Comparison of ENCODE assay signal across 31 cellular contexts in genomic region chr1:5492861-5493260, GRCh38.
"Had no signal": no experiment of that assay in that cellular context is flagged by ENCODE, and none has a peak within 500 bp of the region (broad histone marks: within the 10 kb centered on the region; RNA-seq: fewer than 3 reads in every experiment).

No MANE protein-coding gene starts in this region.

- DNase-seq: activated CD4-positive, alpha-beta T cell treated with anti-CD3 and anti-CD28 coated beads, Interleukin-2, amount 10 ng/mL, durations not matched to agents 24 days and 14 days; activated CD4-positive, alpha-beta T cell treated with anti-CD3 and anti-CD28 coated beads, Interleukin-2, amount 50 U/mL, for 4 hours; activated CD8-positive, alpha-beta T cell treated with anti-CD3 and anti-CD28 coated beads for 36 hours; activated effector memory CD4-positive, alpha-beta T cell treated with anti-CD3 and anti-CD28 coated beads, Interleukin-2, amount 50 U/mL, for 16 hours; activated naive CD4-positive, alpha-beta T cell; activated naive CD8-positive, alpha-beta T cell treated with anti-CD3 and anti-CD28 coated beads, Interleukin-2, amount 10 ng/mL, durations not matched to agents 7 days and 5 days; activated T-cell treated with anti-CD3 and anti-CD28 coated beads, Interleukin-2, amount 50 U/mL, for 1 hour; activated T-cell treated with anti-CD3 and anti-CD28 coated beads, Interleukin-2, amount 50 U/mL, for 72 hours; adrenal gland; central memory CD4-positive, alpha-beta T cell; Karpas-422; KBM-7; MG63; MV-4-11; NCI-H1092; NCI-H146; NCI-H187; NCI-H2081 treated with DMSO at 0.1 percent for 48 hours; NCI-H2171 treated with DMSO at 0.1 percent for 48 hours; NCI-H2227 treated with DMSO at 0.1 percent for 48 hours; NCI-H446; NCI-H524 treated with DMSO at 0.1 percent for 48 hours; SHP77 treated with DMSO at 0.1 percent for 48 hours; SK-N-SH had no signal

- H3K4me1 ChIP-seq: adrenal gland, SJSA1 had no signal

- ATAC-seq: activated CD8-positive, alpha-beta T cell treated with anti-CD3 and anti-CD28 coated beads for 36 hours; activated T-cell treated with anti-CD3 and anti-CD28 coated beads, Interleukin-2, amount 50 U/mL, for 72 hours; activated T-helper 17 cell treated with anti-CD3 and anti-CD28 coated beads, Interleukin-2, amount 50 U/mL, for 72 hours; Panc1 had no signal

- H3K27me3 ChIP-seq: SJSA1 had no signal

- H3K36me3 ChIP-seq: adrenal gland, MG63, SJSA1 had no signal

- H3K27ac ChIP-seq: adrenal gland, SJSA1 had no signal

- H3K9me3 Mint-ChIP-seq: activated CD4-positive, alpha-beta T cell treated with anti-CD3 and anti-CD28 coated beads, Interleukin-2, amount 10 ng/mL, durations not matched to agents 24 days and 14 days; activated CD8-positive, alpha-beta T cell treated with anti-CD3 and anti-CD28 coated beads for 36 hours; activated naive CD4-positive, alpha-beta T cell treated with anti-CD3 and anti-CD28 coated beads, Interleukin-2, amount 50 U/mL, for 24 hours; activated naive CD8-positive, alpha-beta T cell treated with anti-CD3 and anti-CD28 coated beads, Interleukin-2, amount 10 ng/mL, durations not matched to agents 7 days and 5 days; activated T-helper 17 cell treated with anti-CD3 and anti-CD28 coated beads, Interleukin-2, amount 50 U/mL, for 72 hours; T-helper 1 cell treated with Interleukin-12 subunit alpha and Interleukin-12 subunit beta and Interleukin-4 antibody, amounts not matched to agents 30 μg/mL and 1 μg/mL, for 36 hours; T-helper 2 cell treated with Interferon-gamma antibody and Interleukin-4, amounts not matched to agents 5 μg/mL and 100 μg/mL, for 36 hours had no signal

- H3K27me3 Mint-ChIP-seq: activated CD4-positive, alpha-beta T cell treated with anti-CD3 and anti-CD28 coated beads, Interleukin-2, amount 10 ng/mL, durations not matched to agents 24 days and 14 days; activated naive CD4-positive, alpha-beta T cell treated with anti-CD3 and anti-CD28 coated beads, Interleukin-2, amount 50 U/mL, for 24 hours had no signal

- H3K27ac Mint-ChIP-seq: activated CD4-positive, alpha-beta T cell treated with anti-CD3 and anti-CD28 coated beads, Interleukin-2, amount 10 ng/mL, durations not matched to agents 24 days and 14 days; activated CD8-positive, alpha-beta T cell treated with anti-CD3 and anti-CD28 coated beads for 36 hours; activated naive CD4-positive, alpha-beta T cell treated with anti-CD3 and anti-CD28 coated beads, Interleukin-2, amount 50 U/mL, for 24 hours; activated naive CD8-positive, alpha-beta T cell treated with anti-CD3 and anti-CD28 coated beads, Interleukin-2, amount 10 ng/mL, durations not matched to agents 7 days and 5 days; activated T-cell treated with anti-CD3 and anti-CD28 coated beads, Interleukin-2, amount 50 U/mL, for 72 hours; activated T-helper 17 cell treated with anti-CD3 and anti-CD28 coated beads, Interleukin-2, amount 50 U/mL, for 72 hours; T-helper 1 cell treated with Interleukin-12 subunit alpha and Interleukin-12 subunit beta and Interleukin-4 antibody, amounts not matched to agents 30 μg/mL and 1 μg/mL, for 36 hours; T-helper 2 cell treated with Interferon-gamma antibody and Interleukin-4, amounts not matched to agents 5 μg/mL and 100 μg/mL, for 36 hours had no signal

- H3K4me1 Mint-ChIP-seq: activated CD4-positive, alpha-beta T cell treated with anti-CD3 and anti-CD28 coated beads, Interleukin-2, amount 10 ng/mL, durations not matched to agents 24 days and 14 days; activated naive CD4-positive, alpha-beta T cell treated with anti-CD3 and anti-CD28 coated beads, Interleukin-2, amount 50 U/mL, for 24 hours; activated naive CD8-positive, alpha-beta T cell treated with anti-CD3 and anti-CD28 coated beads, Interleukin-2, amount 10 ng/mL, durations not matched to agents 7 days and 5 days; activated T-helper 17 cell treated with anti-CD3 and anti-CD28 coated beads, Interleukin-2, amount 50 U/mL, for 72 hours had no signal

- H3K9me3 ChIP-seq: adrenal gland, MG63, SJSA1, SK-N-SH had no signal

- H3K36me3 Mint-ChIP-seq: activated naive CD4-positive, alpha-beta T cell treated with anti-CD3 and anti-CD28 coated beads, Interleukin-2, amount 50 U/mL, for 24 hours; activated naive CD8-positive, alpha-beta T cell treated with anti-CD3 and anti-CD28 coated beads, Interleukin-2, amount 10 ng/mL, durations not matched to agents 7 days and 5 days; brain had no signal

- H3K4me3 Mint-ChIP-seq: activated CD4-positive, alpha-beta T cell treated with anti-CD3 and anti-CD28 coated beads, Interleukin-2, amount 10 ng/mL, durations not matched to agents 24 days and 14 days; activated CD8-positive, alpha-beta T cell treated with anti-CD3 and anti-CD28 coated beads for 36 hours; activated naive CD4-positive, alpha-beta T cell treated with anti-CD3 and anti-CD28 coated beads, Interleukin-2, amount 50 U/mL, for 24 hours; activated naive CD8-positive, alpha-beta T cell treated with anti-CD3 and anti-CD28 coated beads, Interleukin-2, amount 10 ng/mL, durations not matched to agents 7 days and 5 days; activated T-cell treated with anti-CD3 and anti-CD28 coated beads, Interleukin-2, amount 50 U/mL, for 72 hours; activated T-helper 17 cell treated with anti-CD3 and anti-CD28 coated beads, Interleukin-2, amount 50 U/mL, for 72 hours; brain; T-helper 1 cell treated with Interleukin-12 subunit alpha and Interleukin-12 subunit beta and Interleukin-4 antibody, amounts not matched to agents 30 μg/mL and 1 μg/mL, for 36 hours; T-helper 2 cell treated with Interferon-gamma antibody and Interleukin-4, amounts not matched to agents 5 μg/mL and 100 μg/mL, for 36 hours had no signal

- H3K4me3 ChIP-seq: adrenal gland, MG63, SJSA1 had no signal
